Comparison of ENCODE assay signal across 19 cellular contexts in genomic region chr17:39759204-39759603, GRCh38. TPM values are rescaled to one million over a fixed set of nuclear protein-coding genes. Genes with fewer than 3 reads are reported as not detected.
DNase-seq lines count a peak whose midpoint lies in the region; ATAC-seq, FAIRE-seq and TF ChIP-seq lines count a peak whose summit lies in the region.
"Had no signal": no experiment of that assay in that cellular context is flagged by ENCODE, and none has a peak within 500 bp of the region (broad histone marks: within the 10 kb centered on the region; RNA-seq: fewer than 3 reads in every experiment).

No MANE protein-coding gene starts in this region.

- H3K4me3 ChIP-seq in CD8-positive, alpha-beta T cell (ENCODE audit: low read depth, low read length) = no peak overlapping the region
- no peak overlapping the region for H3K4me3 ChIP-seq in tibial nerve
- H3K4me3 ChIP-seq: gastroesophageal sphincter, left lung, thoracic aorta had no signal

- CTCF ChIA-PET in CD8-positive, alpha-beta T cell (lab: Charles Lee) = interaction anchor here (1.1 to 1.9 kb wide), 2 partner anchors 18 to 138 kb away, joined by 3 to 8 read pairs; no protein-coding TSS in a partner anchor

- no peak for TF ChIP-seq CTCF in CD8-positive, alpha-beta T cell (IDR thresholded peaks at IDR 0.05)
- TF ChIP-seq CTCF in GM10266 (IDR thresholded peaks at IDR 0.05; ENCODE audit: control insufficient read depth, insufficient read depth, low read depth, missing control alignments) (no peak), tibial nerve (IDR thresholded peaks at IDR 0.05) (no peak)

- H3K27me3 Mint-ChIP-seq in CD8-positive, alpha-beta T cell (ENCODE audit: low read depth) = no peaks in the 10 kb centered on the region
- no peaks in the 10 kb centered on the region for H3K27me3 Mint-ChIP-seq in activated T-helper 17 cell treated with anti-CD3 and anti-CD28 coated beads, Interleukin-2, amount 50 U/mL, for 72 hours
- H3K27me3 Mint-ChIP-seq in natural killer cell treated with Interleukin-12 subunit alpha and Interleukin-12 subunit beta and Interleukin-15 and Interleukin-18, amount 100 ng/mL, for 72 hours = no peaks in the 10 kb centered on the region

- no peak for TF ChIP-seq EP300 in tibial nerve (IDR thresholded peaks at IDR 0.05)

- no peaks in the 10 kb centered on the region for H3K27me3 ChIP-seq in CD8-positive, alpha-beta T cell (ENCODE audit: insufficient read depth, low read length)
- peaks cover 0 to 19% of the 10 kb centered on the region in 2 donors for H3K27me3 ChIP-seq in tibial nerve
- H3K27me3 ChIP-seq: brain microvascular endothelial cell had no signal

- TF ChIP-seq POLR2A in GM19193 (IDR thresholded peaks at IDR 0.05; ENCODE audit: extremely low read depth, insufficient read depth, insufficient read length) (peak; percentile 36), tibial nerve (IDR thresholded peaks at IDR 0.05) (no peak)

- WGBS in tibial nerve, 2 donors = 80 to 81% methylated on average over 5 of the region's 5 CpGs

- peaks cover 75% of the 10 kb centered on the region for H3K4me1 Mint-ChIP-seq in CD8-positive, alpha-beta T cell (ENCODE audit: low read depth)
- H3K4me1 Mint-ChIP-seq in activated T-helper 17 cell treated with anti-CD3 and anti-CD28 coated beads, Interleukin-2, amount 50 U/mL, for 72 hours = peaks cover 47% of the 10 kb centered on the region
- H3K4me1 Mint-ChIP-seq in natural killer cell treated with Interleukin-12 subunit alpha and Interleukin-12 subunit beta and Interleukin-15 and Interleukin-18, amount 100 ng/mL, for 72 hours (ENCODE audit: low read depth in 2 of 2) = peaks cover 68 to 71% of the 10 kb centered on the region in 2 donors

- no peak overlapping the region for H3K4me3 Mint-ChIP-seq in CD8-positive, alpha-beta T cell
- H3K4me3 Mint-ChIP-seq in activated T-helper 17 cell treated with anti-CD3 and anti-CD28 coated beads, Interleukin-2, amount 50 U/mL, for 72 hours = peak overlapping the region; percentile 76
- peak overlapping the region; percentile 96 for H3K4me3 Mint-ChIP-seq in natural killer cell treated with Interleukin-12 subunit alpha and Interleukin-12 subunit beta and Interleukin-15 and Interleukin-18, amount 100 ng/mL, for 72 hours

- peaks cover 41% of the 10 kb centered on the region for H3K36me3 Mint-ChIP-seq in CD8-positive, alpha-beta T cell
- H3K36me3 Mint-ChIP-seq in activated T-helper 17 cell treated with anti-CD3 and anti-CD28 coated beads, Interleukin-2, amount 50 U/mL, for 72 hours (ENCODE audit: low read depth) = peaks cover 62% of the 10 kb centered on the region
- peaks cover 5% of the 10 kb centered on the region for H3K36me3 Mint-ChIP-seq in natural killer cell treated with Interleukin-12 subunit alpha and Interleukin-12 subunit beta and Interleukin-15 and Interleukin-18, amount 100 ng/mL, for 72 hours

- no peak for DNase-seq in CD8-positive, alpha-beta T cell
- no peak for DNase-seq in natural killer cell treated with Interleukin-12 subunit alpha and Interleukin-12 subunit beta and Interleukin-15 and Interleukin-18, amount 100 ng/mL, for 72 hours (ENCODE audit: low spot score)
- no peak for DNase-seq in GM10266 (ENCODE audit: extremely low spot score)
- no peak for DNase-seq in RCC 7860 (ENCODE audit: low spot score)
- DNase-seq in tibial nerve (ENCODE audit: low spot score in 2 of 2) = no peak
- DNase-seq: activated naive CD4-positive, alpha-beta T cell treated with Interleukin-2 at 50 U/mL for 16 hours; BE2C; brain microvascular endothelial cell; left lung; NCI-H1436 treated with DMSO at 0.1 percent for 48 hours; stimulated activated CD4-positive, alpha-beta T cell treated with anti-CD3 and anti-CD28 coated beads, Interleukin-2, amount 100 ng/mL, for 48 hours had no signal

- H3K36me3 ChIP-seq in CD8-positive, alpha-beta T cell (ENCODE audit: insufficient read depth, low read length) = peaks cover 17% of the 10 kb centered on the region
- H3K36me3 ChIP-seq in tibial nerve = no peaks in the 10 kb centered on the region
- H3K36me3 ChIP-seq: BE2C, brain microvascular endothelial cell, gastroesophageal sphincter, left lung, thoracic aorta had no signal

- peaks cover 72% of the 10 kb centered on the region for H3K4me1 ChIP-seq in CD8-positive, alpha-beta T cell (ENCODE audit: insufficient read depth, low read length)
- H3K4me1 ChIP-seq in tibial nerve = peaks cover 0 to 13% (median 7%) of the 10 kb centered on the region in 4 donors
- H3K4me1 ChIP-seq: BE2C had no signal

- intact Hi-C loops in CD8-positive, alpha-beta T cell (cut with DNase I, micrococcal nuclease) = no loop called here

- peak overlapping the region; percentile 98 for H3K27ac Mint-ChIP-seq in CD8-positive, alpha-beta T cell
- H3K27ac Mint-ChIP-seq in activated T-helper 17 cell treated with anti-CD3 and anti-CD28 coated beads, Interleukin-2, amount 50 U/mL, for 72 hours = peak overlapping the region; percentile 98
- H3K27ac Mint-ChIP-seq in natural killer cell treated with Interleukin-12 subunit alpha and Interleukin-12 subunit beta and Interleukin-15 and Interleukin-18, amount 100 ng/mL, for 72 hours = peak overlapping the region; percentile 97 to 98

- POLR2A ChIA-PET in CD8-positive, alpha-beta T cell (lab: Charles Lee) = interaction anchor here (0.6 to 1.8 kb wide), 6 partner anchors 10 to 340 kb away, joined by 3 to 8 read pairs (median 3); partner anchors contain the start of gene PSMD3

- no peak overlapping the region for H3K27ac ChIP-seq in CD8-positive, alpha-beta T cell (ENCODE audit: low read depth, low read length)
- H3K27ac ChIP-seq in tibial nerve = no peak overlapping the region
- H3K27ac ChIP-seq: brain microvascular endothelial cell, gastroesophageal sphincter, left lung, parathyroid adenoma, thoracic aorta, VCaP had no signal

- H3K9me3 ChIP-seq in CD8-positive, alpha-beta T cell (ENCODE audit: low read length) = no peaks in the 10 kb centered on the region
- no peaks in the 10 kb centered on the region for H3K9me3 ChIP-seq in tibial nerve
- H3K9me3 ChIP-seq: BE2C, gastroesophageal sphincter, left lung, thoracic aorta had no signal

- ATAC-seq in CD8-positive, alpha-beta T cell = no peak
- ATAC-seq in activated T-helper 17 cell treated with anti-CD3 and anti-CD28 coated beads, Interleukin-2, amount 50 U/mL, for 72 hours (replicated peaks) = no peak
- ATAC-seq in natural killer cell treated with Interleukin-12 subunit alpha and Interleukin-12 subunit beta and Interleukin-15 and Interleukin-18, amount 100 ng/mL, for 72 hours = no peak
- ATAC-seq: gastroesophageal sphincter, HCT116, left lung had no signal

- H3K9me3 Mint-ChIP-seq in CD8-positive, alpha-beta T cell = no peaks in the 10 kb centered on the region
- H3K9me3 Mint-ChIP-seq in activated T-helper 17 cell treated with anti-CD3 and anti-CD28 coated beads, Interleukin-2, amount 50 U/mL, for 72 hours = no peaks in the 10 kb centered on the region
- H3K9me3 Mint-ChIP-seq in natural killer cell treated with Interleukin-12 subunit alpha and Interleukin-12 subunit beta and Interleukin-15 and Interleukin-18, amount 100 ng/mL, for 72 hours = no peaks in the 10 kb centered on the region

- no peak for FAIRE-seq in RCC 7860 (lab: Jason Lieb, UNC)

RNA-seq across cellular contexts. Expression of gene GRB7, which starts 21.5 kb away (rescaled TPM):
- total RNA-seq in CD8-positive, alpha-beta T cell = not detected
- under 1 TPM in 1 of 2 donors, not detected in 1; 0.40 TPM for total RNA-seq in activated T-helper 17 cell treated with anti-CD3 and anti-CD28 coated beads, Interleukin-2, amount 50 U/mL, for 72 hours
- under 1 TPM in 1 of 2 donors, not detected in 1; 0.36 TPM for total RNA-seq in natural killer cell treated with Interleukin-12 subunit alpha and Interleukin-12 subunit beta and Interleukin-15 and Interleukin-18, amount 100 ng/mL, for 72 hours
- total RNA-seq in tibial nerve = under 1 TPM in 3 of 4 donors, not detected in 1; 0.21 to 0.39 (median 0.30) TPM
- total RNA-seq: RPMI7951 had no signal

RNA-seq across cellular contexts. Expression of gene MIEN1, which starts 28.9 kb away (rescaled TPM):
- total RNA-seq in CD8-positive, alpha-beta T cell = 10 to 100 TPM; 29.5 to 30.1 TPM
- total RNA-seq in activated T-helper 17 cell treated with anti-CD3 and anti-CD28 coated beads, Interleukin-2, amount 50 U/mL, for 72 hours = 10 to 100 TPM; 24.6 to 45.2 TPM
- 10 to 100 TPM; 56.3 to 64.6 TPM for total RNA-seq in natural killer cell treated with Interleukin-12 subunit alpha and Interleukin-12 subunit beta and Interleukin-15 and Interleukin-18, amount 100 ng/mL, for 72 hours
- 10 to 100 TPM; 29.8 to 65.3 (median 43.5) TPM for total RNA-seq in tibial nerve

RNA-seq across cellular contexts. Expression of gene ERBB2, which starts 59.3 kb away (rescaled TPM):
- total RNA-seq in CD8-positive, alpha-beta T cell = 1 to 10 TPM; 2.6 to 2.9 TPM
- total RNA-seq in activated T-helper 17 cell treated with anti-CD3 and anti-CD28 coated beads, Interleukin-2, amount 50 U/mL, for 72 hours = 1 to 10 TPM; 3.4 to 5.9 TPM
- total RNA-seq in natural killer cell treated with Interleukin-12 subunit alpha and Interleukin-12 subunit beta and Interleukin-15 and Interleukin-18, amount 100 ng/mL, for 72 hours = 1 to 10 TPM; 3.8 to 9.5 TPM
- total RNA-seq in tibial nerve = 100 to 1,000 TPM; 101 to 131 (median 114) TPM

Comparison
In these comparisons a context has a peak if more than half of its experiments do, and no peak if none do; other contexts are left out.
1. RNA of gene ERBB2, which starts 59.3 kb away (total RNA-seq): 101 to 131 TPM in tibial nerve; 3.8 to 9.5 TPM in natural killer cell treated with Interleukin-12 subunit alpha and Interleukin-12 subunit beta and Interleukin-15 and Interleukin-18, amount 100 ng/mL, for 72 hours, 3.4 to 5.9 TPM in activated T-helper 17 cell treated with anti-CD3 and anti-CD28 coated beads, Interleukin-2, amount 50 U/mL, for 72 hours and 2.6 to 2.9 TPM in CD8-positive, alpha-beta T cell; every median in the first group is over 4 times any median in the second.
2. Peak in every context shown above with its lines, with median percentiles within 50 percentile points of each other: H3K27ac Mint-ChIP-seq.